In the genomic region with DNA sequence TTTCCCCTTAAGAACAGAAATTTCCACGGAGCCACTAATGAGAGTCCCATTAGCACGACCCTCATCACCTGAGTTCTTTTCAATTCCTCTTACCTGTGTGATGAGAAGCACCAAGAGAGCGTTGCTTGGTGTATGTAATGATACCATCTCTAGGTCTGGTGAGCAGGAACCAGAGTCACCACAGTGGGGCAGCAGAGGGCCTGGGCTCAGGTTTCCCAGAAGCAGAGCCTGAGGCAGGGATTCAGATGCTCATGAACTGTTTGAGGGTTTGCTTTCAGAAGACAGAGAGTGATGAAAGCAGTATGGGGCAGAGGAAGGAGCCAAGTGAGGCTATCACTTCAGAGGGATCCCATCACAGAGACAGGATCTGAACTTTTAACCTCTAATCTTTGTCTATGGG, we compare ENCODE assay signal across 9 cellular contexts. TPM values are rescaled to one million over a fixed set of nuclear protein-coding genes. Genes with fewer than 3 reads are reported as not detected.
DNase-seq lines count a peak whose midpoint lies in the region; ATAC-seq and TF ChIP-seq lines count a peak whose summit lies in the region.
"Had no signal": no experiment of that assay in that cellular context is flagged by ENCODE, and none has a peak within 500 bp of the region (broad histone marks: within the 10 kb centered on the region; RNA-seq: fewer than 3 reads in every experiment).

No MANE protein-coding gene starts in this region.

- no peak overlapping the region for H3K4me3 Mint-ChIP-seq in activated naive CD4-positive, alpha-beta T cell treated with anti-CD3 and anti-CD28 coated beads, Interleukin-2, amount 10 ng/mL, durations not matched to agents 7 days and 5 days
- H3K4me3 Mint-ChIP-seq in progenitor cell of endocrine pancreas (ENCODE audit: low read depth): no peak overlapping the region
- H3K4me3 Mint-ChIP-seq: dendritic cell treated with granulocyte-macrophage colony-stimulating factor and Interleukin-4, amounts not matched to agents 40 ng/mL and 50 ng/mL, for 4 days had no signal

- H3K36me3 Mint-ChIP-seq in activated naive CD4-positive, alpha-beta T cell treated with anti-CD3 and anti-CD28 coated beads, Interleukin-2, amount 10 ng/mL, durations not matched to agents 7 days and 5 days: no peaks in the 10 kb centered on the region
- H3K36me3 Mint-ChIP-seq in progenitor cell of endocrine pancreas (ENCODE audit: insufficient read depth): no peaks in the 10 kb centered on the region

- peaks cover 10% of the 10 kb centered on the region for H3K9me3 Mint-ChIP-seq in activated naive CD4-positive, alpha-beta T cell treated with anti-CD3 and anti-CD28 coated beads, Interleukin-2, amount 10 ng/mL, durations not matched to agents 7 days and 5 days
- peaks cover 12% of the 10 kb centered on the region for H3K9me3 Mint-ChIP-seq in progenitor cell of endocrine pancreas (ENCODE audit: low read depth)

- DNase-seq in GM12864 (ENCODE audit: low read depth) (no peak), NCI-H226 (peak; percentile 51), progenitor cell of endocrine pancreas (ENCODE audit: low spot score, unreplicated experiment) (no peak), ecto neural progenitor cell (ENCODE audit: low spot score) (no peak), Ammon's horn (ENCODE audit: low spot score) (no peak)
- peak; percentile 71 for DNase-seq in activated naive CD4-positive, alpha-beta T cell treated with anti-CD3 and anti-CD28 coated beads, Interleukin-2, amount 10 ng/mL, durations not matched to agents 7 days and 5 days

- peaks cover 57% of the 10 kb centered on the region for H3K27me3 Mint-ChIP-seq in activated naive CD4-positive, alpha-beta T cell treated with anti-CD3 and anti-CD28 coated beads, Interleukin-2, amount 10 ng/mL, durations not matched to agents 7 days and 5 days
- peaks cover 23% of the 10 kb centered on the region for H3K27me3 Mint-ChIP-seq in progenitor cell of endocrine pancreas

- H3K27ac Mint-ChIP-seq in activated naive CD4-positive, alpha-beta T cell treated with anti-CD3 and anti-CD28 coated beads, Interleukin-2, amount 10 ng/mL, durations not matched to agents 7 days and 5 days: no peak overlapping the region
- no peak overlapping the region for H3K27ac Mint-ChIP-seq in progenitor cell of endocrine pancreas
- H3K27ac Mint-ChIP-seq: dendritic cell treated with granulocyte-macrophage colony-stimulating factor and Interleukin-4, amounts not matched to agents 40 ng/mL and 50 ng/mL, for 4 days had no signal

- H3K4me1 Mint-ChIP-seq in activated naive CD4-positive, alpha-beta T cell treated with anti-CD3 and anti-CD28 coated beads, Interleukin-2, amount 10 ng/mL, durations not matched to agents 7 days and 5 days: peaks cover 11% of the 10 kb centered on the region
- peaks cover 10% of the 10 kb centered on the region for H3K4me1 Mint-ChIP-seq in progenitor cell of endocrine pancreas (ENCODE audit: low read depth)

- TF ChIP-seq CTCF in GM12864 (IDR thresholded peaks at IDR 0.05; ENCODE audit: low read depth, low read length, missing control alignments) (peak; percentile 50), progenitor cell of endocrine pancreas (IDR thresholded peaks at IDR 0.05; ENCODE audit: unreplicated experiment) (peak; percentile 32)

- H3K4me3 ChIP-seq in GM12864 (ENCODE audit: low read depth, low read length): no peak overlapping the region

- CTCF ChIA-PET in activated naive CD4-positive, alpha-beta T cell treated with anti-CD3 and anti-CD28 coated beads, Interleukin-2, amount 10 ng/mL, durations not matched to agents 7 days and 5 days (lab: Charles Lee): interaction anchor here (0.8 kb wide), 1 partner anchor 9 kb away, joined by 3 read pairs; no protein-coding TSS in a partner anchor

- ATAC-seq in GM18868 (IDR thresholded peaks at IDR 0.05; ENCODE audit: unreplicated experiment) (no peak), GM21529 (IDR thresholded peaks at IDR 0.05; ENCODE audit: unreplicated experiment) (no peak)

RNA-seq across cellular contexts. Expression of gene PTPRH, which starts 3.1 kb away (rescaled TPM):
- 0.43 and 1.6 TPM in 2 replicates for total RNA-seq in progenitor cell of endocrine pancreas

RNA-seq across cellular contexts. Expression of gene TMEM86B, which starts 16.1 kb away (rescaled TPM):
- total RNA-seq in progenitor cell of endocrine pancreas: 10.0 and 12.0 TPM in 2 replicates

RNA-seq across cellular contexts. Expression of gene SYT5, which starts 32.4 kb away (rescaled TPM):
- total RNA-seq in progenitor cell of endocrine pancreas: 4.3 and 4.8 TPM in 2 replicates

RNA-seq across cellular contexts. Expression of gene DNAAF3, which starts 46.0 kb away (rescaled TPM):
- 14.9 and 18.4 TPM in 2 replicates for total RNA-seq in progenitor cell of endocrine pancreas

RNA-seq across cellular contexts. Expression of gene PPP6R1, which starts 46.4 kb away (rescaled TPM):
- 70.9 and 72.3 TPM in 2 replicates for total RNA-seq in progenitor cell of endocrine pancreas

Comparison
In these comparisons a context has a peak if more than half of its experiments do, and no peak if none do; other contexts are left out.
1. DNase-seq: peak in NCI-H226 (single experiment) and activated naive CD4-positive, alpha-beta T cell treated with anti-CD3 and anti-CD28 coated beads, Interleukin-2, amount 10 ng/mL, durations not matched to agents 7 days and 5 days (single experiment); none in GM12864 (single experiment), progenitor cell of endocrine pancreas (single experiment), ecto neural progenitor cell (single experiment) and Ammon's horn (single experiment).